Comparison of ENCODE assay signal across 8 cellular contexts in genomic region chr15:25850154-25851111, GRCh38. TPM values are rescaled to one million over a fixed set of nuclear protein-coding genes. Genes with fewer than 3 reads are reported as not detected.
DNase-seq lines count a peak whose midpoint lies in the region; ATAC-seq and TF ChIP-seq lines count a peak whose summit lies in the region.

No MANE protein-coding gene starts in this region.

- H2BK15ac ChIP-seq in H9 (ENCODE audit: low read depth, low read length) = no peak overlapping the region

- no peak overlapping the region for H3K4ac ChIP-seq in H9 (ENCODE audit: low read depth, low read length)

- intact Hi-C loops in Caco-2 (cut with micrococcal nuclease; ENCODE audit: unreplicated experiment) = loop anchor here (2.0 to 10.0 kb wide), 4 partner anchors 26 to 84 kb away; no protein-coding TSS in a partner anchor
- intact Hi-C loops in upper lobe of right lung (cut with DNase I) = no loop called here

- H2BK20ac ChIP-seq in H9 (ENCODE audit: low read depth, low read length, poor library complexity, severe bottlenecking) = no peak overlapping the region

- no peak overlapping the region for H3K9ac ChIP-seq in H9 (ENCODE audit: extremely low read depth, insufficient read length, low read length)

- H3K4me3 Mint-ChIP-seq in Caco-2 (ENCODE audit: unreplicated experiment) (peak overlapping the region; percentile 77), H9 (peak overlapping the region; percentile 63 to 78)

- no peak overlapping the region for H2BK120ac ChIP-seq in H9 (ENCODE audit: low read depth, low read length, poor library complexity, severe bottlenecking)

- H3K27me3 ChIP-seq in Caco-2 (replicated peaks; ENCODE audit: control insufficient read depth, insufficient read depth, low read length) (no peaks in the 10 kb centered on the region), H9 (ENCODE audit: insufficient read depth, low read length) (no peaks in the 10 kb centered on the region), osteoblast (ENCODE audit: insufficient read depth, low read length) (no peaks in the 10 kb centered on the region), upper lobe of right lung (no peaks in the 10 kb centered on the region)

- H3K79me2 ChIP-seq in H9 (ENCODE audit: insufficient read depth, low read length) = no peaks in the 10 kb centered on the region
- peaks cover 75% of the 10 kb centered on the region for H3K79me2 ChIP-seq in osteoblast (ENCODE audit: insufficient read depth, low read length)

- no peaks in the 10 kb centered on the region for H3K23me2 ChIP-seq in H9 (ENCODE audit: insufficient read length, low read depth, low read length, poor library complexity, severe bottlenecking)

- H3K4me1 Mint-ChIP-seq in Caco-2 (ENCODE audit: low read depth, unreplicated experiment) = peaks cover 28% of the 10 kb centered on the region
- H3K4me1 Mint-ChIP-seq in H9 = peaks cover 54 to 56% of the 10 kb centered on the region in 2 experiments

- peak overlapping the region; percentile 49 for H3K4me2 ChIP-seq in H9 (ENCODE audit: insufficient read depth, insufficient read length, low read length)
- peak overlapping the region; percentile 87 for H3K4me2 ChIP-seq in osteoblast (ENCODE audit: insufficient read depth, low read length)

- H3K27me3 Mint-ChIP-seq in Caco-2 (ENCODE audit: insufficient read depth, unreplicated experiment) = no peaks in the 10 kb centered on the region
- no peaks in the 10 kb centered on the region for H3K27me3 Mint-ChIP-seq in H9 (ENCODE audit: low read depth)

- no peak overlapping the region for H3K23ac ChIP-seq in H9 (ENCODE audit: insufficient read length, low read depth, low read length)

- TF ChIP-seq CTCF in Caco-2 (IDR thresholded peaks at IDR 0.05; ENCODE audit: insufficient read depth in 1 of 2, low read depth in 1 of 2, low read length in 1 of 2, severe bottlenecking in 1 of 2, unreplicated experiment in 1 of 2) = no peak
- TF ChIP-seq CTCF in H9 (conservative IDR thresholded peaks at IDR 0.05) = no peak
- no peak for TF ChIP-seq CTCF in fibroblast of villous mesenchyme (IDR thresholded peaks at IDR 0.05; ENCODE audit: insufficient read depth, low read depth, low read length)
- no peak for TF ChIP-seq CTCF in osteoblast (IDR thresholded peaks at IDR 0.05; ENCODE audit: extremely low read depth, low read depth, low read length)
- no peak for TF ChIP-seq CTCF in upper lobe of right lung (IDR thresholded peaks at IDR 0.05)

- H3K36me3 Mint-ChIP-seq in Caco-2 (ENCODE audit: insufficient read depth, unreplicated experiment) (no peaks in the 10 kb centered on the region), H9 (ENCODE audit: insufficient read depth in 1 of 3, low read depth in 3 of 3) (peaks cover 0 to 4% (median 0%) of the 10 kb centered on the region in 3 experiments; a peak in 4 of 7 replicates)

- H3K4me3 ChIP-seq in Caco-2 (ENCODE audit: low read depth, low read length) (peak overlapping the region; percentile 42), fibroblast of villous mesenchyme (ENCODE audit: low read depth, low read length) (peak overlapping the region; percentile 14), osteoblast (ENCODE audit: insufficient read depth, low read length) (peak overlapping the region; percentile 69), upper lobe of right lung (peak overlapping the region; percentile 44)

- BruUV-seq in Caco-2 (replicated peaks; lab: Mats Ljungman, UMichigan) = TSS peak; percentile 96

- WGBS in H9 (ENCODE audit: extremely low coverage, insufficient read length, low lambda C conversion rate) = no CpG with 5 or more reads among the region's 36 CpGs

- no peak overlapping the region for H3K18ac ChIP-seq in H9 (ENCODE audit: insufficient read length, low read depth, low read length)

- H3K36me3 ChIP-seq in Caco-2 (ENCODE audit: control insufficient read depth, insufficient read depth, low read length) = no peaks in the 10 kb centered on the region
- H3K36me3 ChIP-seq in osteoblast (ENCODE audit: insufficient read depth, low read length) = no peaks in the 10 kb centered on the region
- no peaks in the 10 kb centered on the region for H3K36me3 ChIP-seq in upper lobe of right lung

- peak overlapping the region; percentile 76 for H3K14ac ChIP-seq in H9 (ENCODE audit: insufficient read depth, low read length)

- POLR2A ChIA-PET in Caco-2 (lab: Charles Lee) = interaction anchor here (0.6 kb wide), 1 partner anchor 83 kb away, joined by 4 read pairs; no protein-coding TSS in a partner anchor

- no peak overlapping the region for H2BK5ac ChIP-seq in H9 (ENCODE audit: insufficient read length, low read length)

- peak; percentile 94 for ATAC-seq in upper lobe of right lung

- H3K56ac ChIP-seq in H9 (ENCODE audit: insufficient read length, low read depth, low read length) = no peak overlapping the region

- H3K9me3 ChIP-seq in Caco-2 = no peaks in the 10 kb centered on the region
- H3K9me3 ChIP-seq in H9 (ENCODE audit: control insufficient read depth, low read depth, low read length) = no peaks in the 10 kb centered on the region
- no peaks in the 10 kb centered on the region for H3K9me3 ChIP-seq in osteoblast (ENCODE audit: low read depth, low read length)
- H3K9me3 ChIP-seq in upper lobe of right lung = no peaks in the 10 kb centered on the region

- no peak overlapping the region for H3T11ph ChIP-seq in H9 (ENCODE audit: low read length)

- H2BK12ac ChIP-seq in H9 (ENCODE audit: insufficient read length, low read depth, low read length) = no peak overlapping the region

- H3K27ac Mint-ChIP-seq in Caco-2 (ENCODE audit: unreplicated experiment) (peak overlapping the region; percentile 93), H9 (peak overlapping the region in 2 of 3 experiments; percentile 22 to 72; a peak in 2 of 7 replicates)

- CTCF ChIA-PET in Caco-2 (lab: Charles Lee) = no interaction called here

- H4K91ac ChIP-seq in H9 (ENCODE audit: insufficient read length, low read depth, low read length) = no peak overlapping the region

- H4K8ac ChIP-seq in H9 (replicated peaks; ENCODE audit: insufficient read length, low read depth, low read length) = no peak overlapping the region

- H3K9me3 Mint-ChIP-seq in Caco-2 (ENCODE audit: unreplicated experiment) (no peaks in the 10 kb centered on the region), H9 (peaks cover 0 to 6% of the 10 kb centered on the region in 2 experiments; a peak in 1 of 5 replicates)

- H3K27ac ChIP-seq in H9 (ENCODE audit: insufficient read length, low read depth, low read length) (no peak overlapping the region), osteoblast (ENCODE audit: low read depth, low read length) (peak overlapping the region; percentile 97), upper lobe of right lung (peak overlapping the region; percentile 81)

- H4K5ac ChIP-seq in H9 (ENCODE audit: insufficient read length, low read depth, low read length) = no peak overlapping the region

- H3K4me1 ChIP-seq in Caco-2 (peaks cover 23% of the 10 kb centered on the region), H9 (ENCODE audit: insufficient read depth, low read length) (peaks cover 11% of the 10 kb centered on the region; the same call in 1 of the 2 replicates), osteoblast (ENCODE audit: insufficient read depth, low read length) (peaks cover 39% of the 10 kb centered on the region), upper lobe of right lung (peaks cover 49% of the 10 kb centered on the region)

- H2AFZ ChIP-seq in H9 (ENCODE audit: low read length) = no peak overlapping the region
- H2AFZ ChIP-seq in osteoblast (ENCODE audit: low read length) = peak overlapping the region; percentile 68

- no peaks in the 10 kb centered on the region for H4K20me1 ChIP-seq in H9 (ENCODE audit: control insufficient read depth, insufficient read depth, insufficient read length)
- no peaks in the 10 kb centered on the region for H4K20me1 ChIP-seq in osteoblast (ENCODE audit: insufficient read depth, low read length)

- no peaks in the 10 kb centered on the region for H3K79me1 ChIP-seq in H9 (ENCODE audit: insufficient read depth, low read depth, low read length, poor library complexity, severe bottlenecking)

- DNase-seq in Caco-2 = peak; percentile 81 to 86
- peak; percentile 70 for DNase-seq in H9
- DNase-seq in NCI-H460 (ENCODE audit: extremely low read depth, low read depth) = peak; percentile 34
- peak; percentile 60 for DNase-seq in activated T-helper 1 cell treated with Interleukin-2 at 50 U/mL for 16 hours (ENCODE audit: low read depth)
- peak; percentile 3 for DNase-seq in fibroblast of villous mesenchyme (ENCODE audit: low read depth)
- DNase-seq in osteoblast (ENCODE audit: insufficient read length, low spot score, missing footprints) = peak; percentile 93
- DNase-seq in upper lobe of right lung = peak; percentile 92
- no peak for DNase-seq in DMS79 treated with DMSO at 0.1 percent for 48 hours (lab: John Stamatoyannopoulos, UW)

- no peak overlapping the region for H2AK5ac ChIP-seq in H9 (ENCODE audit: insufficient read length, low read length)

RNA-seq across cellular contexts. Expression of gene ATP10A, which starts 12.7 kb away (rescaled TPM):
- total RNA-seq in Caco-2 (2022) (not detected in 2 replicates), H9 (2021) (3.9 and 4.4 TPM in 2 replicates), fibroblast of villous mesenchyme (1.3 and 4.2 TPM in 2 replicates), osteoblast (26.5 and 32.9 TPM in 2 replicates), upper lobe of right lung (31.1 TPM)
- total RNA-seq in NCI-H460 (2014; rRNA removed; shearing (Covaris generic)) = 0.03 and 0.07 TPM in 2 replicates
- 0.31 and 0.84 TPM in 2 replicates for polyA plus RNA-seq in NCI-H460 (2014; cell fraction: nucleus; rRNA removed)

Comparison
In these comparisons a context has a peak if more than half of its experiments do, and no peak if none do; other contexts are left out.
1. H3K4me3 ChIP-seq: peak in every context shown above with its lines; median percentile 69 in osteoblast; 44 in upper lobe of right lung; 42 in Caco-2; 14 in fibroblast of villous mesenchyme.